9 cellular contexts compared by ENCODE assay signal in genomic region chr10:22648547-22648961, GRCh38.
DNase-seq lines count a peak whose midpoint lies in the region; ATAC-seq, FAIRE-seq and TF ChIP-seq lines count a peak whose summit lies in the region.
"Had no signal": no experiment of that assay in that cellular context is flagged by ENCODE, and none has a peak within 500 bp of the region (broad histone marks: within the 10 kb centered on the region; RNA-seq: fewer than 3 reads in every experiment).

No MANE protein-coding gene starts in this region.

- H3K9ac ChIP-seq in endodermal cell (ENCODE audit: extremely low read depth, low read length, poor library complexity, severe bottlenecking): no peak overlapping the region

- H3K4me1 Mint-ChIP-seq in activated naive CD4-positive, alpha-beta T cell treated with anti-CD3 and anti-CD28 coated beads for 36 hours (ENCODE audit: low read depth): peaks cover 89% of the 10 kb centered on the region
- peaks cover 50% of the 10 kb centered on the region for H3K4me1 Mint-ChIP-seq in endodermal cell
- H3K4me1 Mint-ChIP-seq in stimulated activated naive CD8-positive, alpha-beta T cell treated with anti-CD3 and anti-CD28 coated beads, Interleukin-15, Interleukin-2, amounts not matched to agents 100 ng/mL and 50 ng/mL, for 24 hours (ENCODE audit: low read depth): peaks cover 95% of the 10 kb centered on the region

- intact Hi-C loops in activated naive CD4-positive, alpha-beta T cell treated with anti-CD3 and anti-CD28 coated beads for 36 hours (cut with micrococcal nuclease): no loop called here

- no peaks in the 10 kb centered on the region for H3K27me3 Mint-ChIP-seq in activated naive CD4-positive, alpha-beta T cell treated with anti-CD3 and anti-CD28 coated beads for 36 hours (ENCODE audit: low read depth)
- H3K27me3 Mint-ChIP-seq in endodermal cell (ENCODE audit: insufficient read depth): peaks cover 7% of the 10 kb centered on the region
- no peaks in the 10 kb centered on the region for H3K27me3 Mint-ChIP-seq in stimulated activated naive CD8-positive, alpha-beta T cell treated with anti-CD3 and anti-CD28 coated beads, Interleukin-15, Interleukin-2, amounts not matched to agents 100 ng/mL and 50 ng/mL, for 24 hours

- ATAC-seq in GM19397 (IDR thresholded peaks at IDR 0.05; ENCODE audit: unreplicated experiment) (no peak), HG03520 (IDR thresholded peaks at IDR 0.05; ENCODE audit: unreplicated experiment) (no peak)
- ATAC-seq: Panc1 had no signal

- H3K9me3 Mint-ChIP-seq in activated naive CD4-positive, alpha-beta T cell treated with anti-CD3 and anti-CD28 coated beads for 36 hours: no peaks in the 10 kb centered on the region
- H3K9me3 Mint-ChIP-seq in endodermal cell: no peaks in the 10 kb centered on the region
- H3K9me3 Mint-ChIP-seq in stimulated activated naive CD8-positive, alpha-beta T cell treated with anti-CD3 and anti-CD28 coated beads, Interleukin-15, Interleukin-2, amounts not matched to agents 100 ng/mL and 50 ng/mL, for 24 hours: no peaks in the 10 kb centered on the region

- H3K27ac Mint-ChIP-seq in activated naive CD4-positive, alpha-beta T cell treated with anti-CD3 and anti-CD28 coated beads for 36 hours: peak overlapping the region; percentile 90
- peak overlapping the region; percentile 8 for H3K27ac Mint-ChIP-seq in endodermal cell
- peak overlapping the region; percentile 99 for H3K27ac Mint-ChIP-seq in stimulated activated naive CD8-positive, alpha-beta T cell treated with anti-CD3 and anti-CD28 coated beads, Interleukin-15, Interleukin-2, amounts not matched to agents 100 ng/mL and 50 ng/mL, for 24 hours

- no peaks in the 10 kb centered on the region for H3K9me3 ChIP-seq in endodermal cell (ENCODE audit: control insufficient read depth, low read length)

- no peak for FAIRE-seq in HTR-8/SVneo (lab: Jason Lieb, UNC)

- TF ChIP-seq CTCF in endodermal cell (conservative IDR thresholded peaks at IDR 0.05): no peak

- H3K4me3 ChIP-seq in endodermal cell (ENCODE audit: low read length): no peak overlapping the region

- WGBS in endodermal cell (ENCODE audit: insufficient coverage in 1 of 2, insufficient read length in 1 of 2), 2 experiments: 90% methylated on average over 2 of the region's 2 CpGs; no CpG with 5 or more reads in 1 of the 2 experiments

- DNase-seq in activated naive CD4-positive, alpha-beta T cell treated with anti-CD3 and anti-CD28 coated beads for 36 hours: no peak
- DNase-seq in activated naive CD4-positive, alpha-beta T cell treated with anti-CD3 and anti-CD28 coated beads, Interleukin-2, amount 50 U/mL, for 16 hours: no peak
- DNase-seq in HTR-8/SVneo (ENCODE audit: insufficient read length, low spot score) (peak; percentile 20), endodermal cell (no peak), NCI-H128 (lab: John Stamatoyannopoulos, UW; ENCODE audit: unreplicated experiment) (no peak)

- H3K4me3 Mint-ChIP-seq in activated naive CD4-positive, alpha-beta T cell treated with anti-CD3 and anti-CD28 coated beads for 36 hours: peak overlapping the region; percentile 10
- no peak overlapping the region for H3K4me3 Mint-ChIP-seq in endodermal cell
- H3K4me3 Mint-ChIP-seq in stimulated activated naive CD8-positive, alpha-beta T cell treated with anti-CD3 and anti-CD28 coated beads, Interleukin-15, Interleukin-2, amounts not matched to agents 100 ng/mL and 50 ng/mL, for 24 hours: peak overlapping the region; percentile 77

- peaks cover 6% of the 10 kb centered on the region for H3K4me1 ChIP-seq in endodermal cell (ENCODE audit: control insufficient read depth, insufficient read depth, low read length)

- H3K36me3 ChIP-seq in endodermal cell (ENCODE audit: control insufficient read depth, insufficient read depth, low read length): no peaks in the 10 kb centered on the region

- H3K36me3 Mint-ChIP-seq in activated naive CD4-positive, alpha-beta T cell treated with anti-CD3 and anti-CD28 coated beads for 36 hours (ENCODE audit: low read depth): peaks cover 14% of the 10 kb centered on the region
- no peaks in the 10 kb centered on the region for H3K36me3 Mint-ChIP-seq in endodermal cell (ENCODE audit: low read depth)
- H3K36me3 Mint-ChIP-seq in stimulated activated naive CD8-positive, alpha-beta T cell treated with anti-CD3 and anti-CD28 coated beads, Interleukin-15, Interleukin-2, amounts not matched to agents 100 ng/mL and 50 ng/mL, for 24 hours (ENCODE audit: low read depth): peaks cover 23% of the 10 kb centered on the region

- peaks cover 25% of the 10 kb centered on the region for H3K27me3 ChIP-seq in endodermal cell (ENCODE audit: control insufficient read depth, insufficient read depth, low read length, poor library complexity, severe bottlenecking)

- CTCF ChIA-PET in activated naive CD4-positive, alpha-beta T cell treated with anti-CD3 and anti-CD28 coated beads for 36 hours (lab: Charles Lee): interaction anchor here (0.6 to 0.9 kb wide), 4 partner anchors 9 to 271 kb away, joined by 3 to 4 read pairs (median 3); no protein-coding TSS in a partner anchor

- H3K27ac ChIP-seq in endodermal cell (ENCODE audit: low read depth, low read length): no peak overlapping the region

Comparison
In these comparisons a context has a peak if more than half of its experiments do, and no peak if none do; other contexts are left out.
1. H3K27ac Mint-ChIP-seq: peak in every context shown above with its lines; median percentile 99 in stimulated activated naive CD8-positive, alpha-beta T cell treated with anti-CD3 and anti-CD28 coated beads, Interleukin-15, Interleukin-2, amounts not matched to agents 100 ng/mL and 50 ng/mL, for 24 hours; 90 in activated naive CD4-positive, alpha-beta T cell treated with anti-CD3 and anti-CD28 coated beads for 36 hours; 8 in endodermal cell.